Comparison of ENCODE assay signal across 27 cellular contexts in genomic region chrX:64571011-64571410, GRCh38.
"Had no signal": no experiment of that assay in that cellular context is flagged by ENCODE, and none has a peak within 500 bp of the region (broad histone marks: within the 10 kb centered on the region; RNA-seq: fewer than 3 reads in every experiment).

No MANE protein-coding gene starts in this region.

- H3K36me3 ChIP-seq: adrenal gland, ascending aorta, esophagus squamous epithelium, gastroesophageal sphincter, left lung, right atrium auricular region, thyroid gland, upper lobe of right lung, WERI-Rb-1 had no signal

- H3K27me3 ChIP-seq: adrenal gland, ascending aorta, esophagus squamous epithelium, gastroesophageal sphincter, left lung, right atrium auricular region, thyroid gland, upper lobe of right lung had no signal

- ATAC-seq: activated CD8-positive, alpha-beta T cell treated with anti-CD3 and anti-CD28 coated beads, Interleukin-2, amount 10 ng/mL, durations not matched to agents 7 days and 5 days; effector memory CD8-positive, alpha-beta T cell; gastroesophageal sphincter; left lung; naive thymus-derived CD8-positive, alpha-beta T cell; psoas muscle; upper lobe of right lung had no signal

- H3K4me3 ChIP-seq: adrenal gland, ascending aorta, esophagus squamous epithelium, gastroesophageal sphincter, left lung, lung, psoas muscle, right atrium auricular region, thyroid gland, upper lobe of right lung had no signal

- H3K9me3 ChIP-seq: thyroid gland, upper lobe of right lung had no signal

- H3K4me3 Mint-ChIP-seq: activated CD8-positive, alpha-beta T cell treated with anti-CD3 and anti-CD28 coated beads, Interleukin-2, amount 10 ng/mL, durations not matched to agents 7 days and 5 days; activated naive CD8-positive, alpha-beta T cell; activated T-helper 1 cell treated with anti-CD3 and anti-CD28 coated beads, Interleukin-12 subunit alpha, Interleukin-12 subunit beta, Interleukin-2, Interleukin-4 antibody, amounts not matched to agents 30 ng/mL and 10 ng/mL and 1 ng/mL, durations not matched to agents 14 hours and 24 hours and 36 hours; effector memory CD8-positive, alpha-beta T cell; mesothelial cell of epicardium; naive thymus-derived CD8-positive, alpha-beta T cell; stimulated activated naive CD8-positive, alpha-beta T cell treated with anti-CD3 and anti-CD28 coated beads, Interleukin-15, Interleukin-2, amounts not matched to agents 100 ng/mL and 50 ng/mL, for 24 hours had no signal

- H3K4me1 Mint-ChIP-seq: mesothelial cell of epicardium; naive thymus-derived CD8-positive, alpha-beta T cell had no signal

- DNase-seq: activated CD4-positive, alpha-beta T cell treated with anti-CD3 and anti-CD28 coated beads for 1 hour; activated CD4-positive, alpha-beta T cell treated with anti-CD3 and anti-CD28 coated beads, Interleukin-2, amount 50 U/mL, for 1 hour; activated CD8-positive, alpha-beta T cell treated with anti-CD3 and anti-CD28 coated beads, Interleukin-2, amount 10 ng/mL, durations not matched to agents 7 days and 5 days; activated gamma-delta T cell treated with Interleukin-2 at 50 U/mL for 16 hours; adrenal gland; central memory CD4-positive, alpha-beta T cell; dermis blood vessel endothelial cell; effector memory CD8-positive, alpha-beta T cell; esophagus squamous epithelium; head of caudate nucleus; left lung; naive thymus-derived CD8-positive, alpha-beta T cell; psoas muscle; stimulated activated CD4-positive, alpha-beta T cell treated with anti-CD3 and anti-CD28 coated beads, Interleukin-4, amount 100 ng/mL, for 24 hours; substantia nigra; T-helper 1 cell; thyroid gland; upper lobe of right lung; WERI-Rb-1 had no signal

- H3K27me3 Mint-ChIP-seq: activated naive CD8-positive, alpha-beta T cell; effector memory CD8-positive, alpha-beta T cell; naive thymus-derived CD8-positive, alpha-beta T cell; stimulated activated naive CD8-positive, alpha-beta T cell treated with anti-CD3 and anti-CD28 coated beads, Interleukin-15, Interleukin-2, amounts not matched to agents 100 ng/mL and 50 ng/mL, for 24 hours had no signal

- H3K4me1 ChIP-seq: adrenal gland, ascending aorta, esophagus squamous epithelium, gastroesophageal sphincter, left lung, psoas muscle, right atrium auricular region, thyroid gland, upper lobe of right lung had no signal

- H3K36me3 Mint-ChIP-seq: activated naive CD8-positive, alpha-beta T cell; mesothelial cell of epicardium had no signal

- H3K27ac Mint-ChIP-seq: activated CD8-positive, alpha-beta T cell treated with anti-CD3 and anti-CD28 coated beads, Interleukin-2, amount 10 ng/mL, durations not matched to agents 7 days and 5 days; activated naive CD8-positive, alpha-beta T cell; activated T-helper 1 cell treated with anti-CD3 and anti-CD28 coated beads, Interleukin-12 subunit alpha, Interleukin-12 subunit beta, Interleukin-2, Interleukin-4 antibody, amounts not matched to agents 30 ng/mL and 10 ng/mL and 1 ng/mL, durations not matched to agents 14 hours and 24 hours and 36 hours; effector memory CD8-positive, alpha-beta T cell; mesothelial cell of epicardium; naive thymus-derived CD8-positive, alpha-beta T cell; stimulated activated naive CD8-positive, alpha-beta T cell treated with anti-CD3 and anti-CD28 coated beads, Interleukin-15, Interleukin-2, amounts not matched to agents 100 ng/mL and 50 ng/mL, for 24 hours had no signal

- H3K27ac ChIP-seq: adrenal gland, ascending aorta, esophagus squamous epithelium, gastroesophageal sphincter, left lung, psoas muscle, right atrium auricular region, thyroid gland, upper lobe of right lung, WERI-Rb-1 had no signal
